In the genomic region with DNA sequence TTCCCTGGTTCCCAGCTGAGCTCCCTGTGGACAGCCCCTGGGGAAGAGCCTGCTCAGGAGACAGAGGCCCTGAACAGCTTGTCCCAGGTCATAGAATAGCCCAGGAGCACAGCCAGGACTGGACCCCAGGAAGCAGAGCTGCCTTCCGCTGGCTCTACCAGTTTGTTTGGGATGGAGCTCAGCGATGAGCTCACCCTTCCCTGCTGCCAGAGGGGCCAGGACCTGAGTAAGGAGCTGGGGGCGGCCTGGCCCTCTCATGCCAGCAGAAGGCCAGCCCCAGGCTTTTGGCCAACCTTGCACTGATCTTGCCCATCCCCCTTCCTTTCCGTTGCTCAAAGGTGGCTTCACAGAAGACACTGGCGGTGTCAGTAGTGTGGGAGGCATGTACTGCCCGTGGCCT, we compare ENCODE assay signal across 21 cellular contexts. TPM values are rescaled to one million over a fixed set of nuclear protein-coding genes. Genes with fewer than 3 reads are reported as not detected.
A peak's percentile ranks its signal among the peaks of the same experiment; 100 is the strongest.
DNase-seq lines count a peak whose midpoint lies in the region; ATAC-seq and TF ChIP-seq lines count a peak whose summit lies in the region.
"Had no signal": no experiment of that assay in that cellular context is flagged by ENCODE, and none has a peak within 500 bp of the region (broad histone marks: within the 10 kb centered on the region; RNA-seq: fewer than 3 reads in every experiment).

No MANE protein-coding gene starts in this region.

- DNase-seq in H7 (peak; percentile 23), RWPE2 (ENCODE audit: low spot score) (peak; percentile 80), mesothelial cell of epicardium (ENCODE audit: low spot score in 2 of 2, unreplicated experiment in 2 of 2) (no peak)
- no peak for DNase-seq in stimulated activated effector memory CD8-positive, alpha-beta T cell treated with anti-CD3 and anti-CD28 coated beads, Interleukin-12 subunit alpha, Interleukin-12 subunit beta, amount 100 ng/mL, for 72 hours (ENCODE audit: low spot score in 2 of 2)
- DNase-seq: activated CD8-positive, alpha-beta T cell treated with anti-CD3 and anti-CD28 coated beads for 36 hours; activated naive CD4-positive, alpha-beta T cell; activated T-cell treated with anti-CD3 and anti-CD28 coated beads, Interleukin-2, amount 50 U/mL, for 1 hour; CD8-positive, alpha-beta memory T cell; DND-41; Kasumi-1; NCI-H1105; NCI-H2081; NCI-H446 treated with DMSO at 0.1 percent for 48 hours; nucleus accumbens; SK-N-SH; spleen; stimulated activated CD8-positive, alpha-beta memory T cell treated with anti-CD3 and anti-CD28 coated beads, Interleukin-4, amount 100 ng/mL, for 48 hours had no signal

- no peaks in the 10 kb centered on the region; the same call in 1 of the 2 replicates for H3K36me3 ChIP-seq in H7 (replicated peaks; ENCODE audit: control insufficient read depth, insufficient read depth, low read length)
- H3K36me3 ChIP-seq in RWPE2 (ENCODE audit: low read depth), result no peaks in the 10 kb centered on the region
- H3K36me3 ChIP-seq: suprapubic skin had no signal

- H3K4me3 ChIP-seq in H7 (ENCODE audit: insufficient read depth, low read depth, low read length), result no peak overlapping the region
- H3K4me3 ChIP-seq in RWPE2 (ENCODE audit: severe bottlenecking), result no peak overlapping the region
- H3K4me3 ChIP-seq: spleen, suprapubic skin had no signal

- ATAC-seq in RWPE2 (ENCODE audit: low read depth), result no peak
- no peak for ATAC-seq in HG03457 (IDR thresholded peaks at IDR 0.05; ENCODE audit: unreplicated experiment)
- no peak for ATAC-seq in GM21526 (IDR thresholded peaks at IDR 0.05; ENCODE audit: low FRiP score, unreplicated experiment)
- no peak for ATAC-seq in stimulated activated effector memory CD8-positive, alpha-beta T cell treated with anti-CD3 and anti-CD28 coated beads, Interleukin-12 subunit alpha, Interleukin-12 subunit beta, amount 100 ng/mL, for 72 hours
- ATAC-seq: activated CD8-positive, alpha-beta T cell treated with anti-CD3 and anti-CD28 coated beads for 36 hours had no signal

- no peaks in the 10 kb centered on the region for H3K27me3 Mint-ChIP-seq in mesothelial cell of epicardium (ENCODE audit: low read depth)
- H3K27me3 Mint-ChIP-seq: activated CD8-positive, alpha-beta T cell treated with anti-CD3 and anti-CD28 coated beads for 36 hours; CD8-positive, alpha-beta memory T cell had no signal

- H3K27ac Mint-ChIP-seq in mesothelial cell of epicardium, result peak overlapping the region; percentile 73
- no peak overlapping the region for H3K27ac Mint-ChIP-seq in stimulated activated effector memory CD8-positive, alpha-beta T cell treated with anti-CD3 and anti-CD28 coated beads, Interleukin-12 subunit alpha, Interleukin-12 subunit beta, amount 100 ng/mL, for 72 hours
- H3K27ac Mint-ChIP-seq: activated CD8-positive, alpha-beta T cell treated with anti-CD3 and anti-CD28 coated beads for 36 hours had no signal

- H3K9me3 ChIP-seq in RWPE2 (ENCODE audit: severe bottlenecking), result no peaks in the 10 kb centered on the region
- H3K9me3 ChIP-seq: SK-N-SH, spleen, suprapubic skin had no signal

- peaks cover 17% of the 10 kb centered on the region for H3K4me1 ChIP-seq in RWPE2 (ENCODE audit: insufficient read depth, poor library complexity, severe bottlenecking)
- H3K4me1 ChIP-seq: spleen, suprapubic skin had no signal

- H3K27ac ChIP-seq in RWPE2 (ENCODE audit: poor library complexity, severe bottlenecking), result no peak overlapping the region
- H3K27ac ChIP-seq: spleen, suprapubic skin had no signal

- H3K36me3 Mint-ChIP-seq in mesothelial cell of epicardium, result peaks cover 2% of the 10 kb centered on the region
- H3K36me3 Mint-ChIP-seq in stimulated activated effector memory CD8-positive, alpha-beta T cell treated with anti-CD3 and anti-CD28 coated beads, Interleukin-12 subunit alpha, Interleukin-12 subunit beta, amount 100 ng/mL, for 72 hours, result peaks cover 11% of the 10 kb centered on the region

- no peak overlapping the region for H3K4me3 Mint-ChIP-seq in mesothelial cell of epicardium
- H3K4me3 Mint-ChIP-seq in stimulated activated effector memory CD8-positive, alpha-beta T cell treated with anti-CD3 and anti-CD28 coated beads, Interleukin-12 subunit alpha, Interleukin-12 subunit beta, amount 100 ng/mL, for 72 hours, result no peak overlapping the region
- H3K4me3 Mint-ChIP-seq: activated CD8-positive, alpha-beta T cell treated with anti-CD3 and anti-CD28 coated beads for 36 hours; CD8-positive, alpha-beta memory T cell had no signal

- no peaks in the 10 kb centered on the region for H3K9me3 Mint-ChIP-seq in mesothelial cell of epicardium
- no peaks in the 10 kb centered on the region for H3K9me3 Mint-ChIP-seq in stimulated activated effector memory CD8-positive, alpha-beta T cell treated with anti-CD3 and anti-CD28 coated beads, Interleukin-12 subunit alpha, Interleukin-12 subunit beta, amount 100 ng/mL, for 72 hours
- H3K9me3 Mint-ChIP-seq: activated CD8-positive, alpha-beta T cell treated with anti-CD3 and anti-CD28 coated beads for 36 hours; CD8-positive, alpha-beta memory T cell had no signal

- TF ChIP-seq CTCF in RWPE2 (IDR thresholded peaks at IDR 0.05; ENCODE audit: poor library complexity, severe bottlenecking), result no peak
- no peak for TF ChIP-seq CTCF in mesothelial cell of epicardium (IDR thresholded peaks at IDR 0.05; ENCODE audit: unreplicated experiment)

- H3K4me1 Mint-ChIP-seq in mesothelial cell of epicardium, result peaks cover 43% of the 10 kb centered on the region
- H3K4me1 Mint-ChIP-seq in stimulated activated effector memory CD8-positive, alpha-beta T cell treated with anti-CD3 and anti-CD28 coated beads, Interleukin-12 subunit alpha, Interleukin-12 subunit beta, amount 100 ng/mL, for 72 hours, result peaks cover 11% of the 10 kb centered on the region

- H3K27me3 ChIP-seq in H7 (ENCODE audit: control insufficient read depth, insufficient read depth, low read length), result no peaks in the 10 kb centered on the region
- no peaks in the 10 kb centered on the region for H3K27me3 ChIP-seq in RWPE2 (ENCODE audit: insufficient read depth, poor library complexity, severe bottlenecking)
- H3K27me3 ChIP-seq: spleen, suprapubic skin had no signal

RNA-seq across cellular contexts. Expression of gene MMP24OS, which starts 17.5 kb away (rescaled TPM):
- 7.4 and 16.7 TPM in 2 replicates for total RNA-seq in H7 (2014; rRNA removed; shearing (Covaris generic))
- 61.4 to 71.9 TPM (median 66.1 TPM) in 3 replicates for total RNA-seq in mesothelial cell of epicardium

RNA-seq across cellular contexts. Expression of gene EIF6, which starts 24.1 kb away (rescaled TPM):
- 212 and 246 TPM in 2 replicates for total RNA-seq in H7 (2014; rRNA removed; shearing (Covaris generic))
- total RNA-seq in mesothelial cell of epicardium, result 104 to 107 TPM (median 106 TPM) in 3 replicates

RNA-seq across cellular contexts. Expression of gene FAM83C, which starts 31.8 kb away (rescaled TPM):
- total RNA-seq in H7 (2014; rRNA removed; shearing (Covaris generic)), result not detected in 2 replicates
- total RNA-seq in mesothelial cell of epicardium, result 0.07 TPM in 1 of 3 replicates, not detected in the others
- total RNA-seq: activated CD8-positive, alpha-beta T cell treated with anti-CD3 and anti-CD28 coated beads for 36 hours; CD8-positive, alpha-beta memory T cell; renal cortical epithelial cell; spleen had no signal

RNA-seq across cellular contexts. Expression of gene MMP24, which starts 33.9 kb away (rescaled TPM):
- 14.8 and 21.1 TPM in 2 replicates for total RNA-seq in H7 (2014; rRNA removed; shearing (Covaris generic))
- total RNA-seq in mesothelial cell of epicardium, result 0.99 to 1.3 TPM (median 1.1 TPM) in 3 replicates
- total RNA-seq: activated CD8-positive, alpha-beta T cell treated with anti-CD3 and anti-CD28 coated beads for 36 hours had no signal

Comparison
In these comparisons a context has a peak if more than half of its experiments do, and no peak if none do; other contexts are left out.
1. DNase-seq: peak in H7 (single experiment) and RWPE2 (single experiment); none in mesothelial cell of epicardium (0 of 2) and stimulated activated effector memory CD8-positive, alpha-beta T cell treated with anti-CD3 and anti-CD28 coated beads, Interleukin-12 subunit alpha, Interleukin-12 subunit beta, amount 100 ng/mL, for 72 hours (0 of 2).